8 cellular contexts compared by ENCODE assay signal in genomic region chr17:28842282-28843012, GRCh38. TPM values are rescaled to one million over a fixed set of nuclear protein-coding genes. Genes with fewer than 3 reads are reported as not detected.
A peak's percentile ranks its signal among the peaks of the same experiment; 100 is the strongest.
DNase-seq lines count a peak whose midpoint lies in the region; ATAC-seq and TF ChIP-seq lines count a peak whose summit lies in the region.

Gene FAM222B, minus strand, starts transcription at chr17:28842790. Its CDS starts 76,123 bp downstream, at chr17:28766667.

- H3K27ac Mint-ChIP-seq in natural killer cell treated with Interleukin-12 subunit alpha and Interleukin-12 subunit beta and Interleukin-15 and Interleukin-18, amount 100 ng/mL, for 72 hours: peak within 1 kb of the TSS; percentile 93 to 98

- TF ChIP-seq CTCF in LNCaP clone FGC (IDR thresholded peaks at IDR 0.05; ENCODE audit: control insufficient read depth, extremely low read depth, insufficient read depth) (no peak), fibroblast of the aortic adventitia (IDR thresholded peaks at IDR 0.05; ENCODE audit: insufficient read depth, low read length) (no peak)

- no peaks in the 10 kb centered on the region for H3K9me3 Mint-ChIP-seq in natural killer cell treated with Interleukin-12 subunit alpha and Interleukin-12 subunit beta and Interleukin-15 and Interleukin-18, amount 100 ng/mL, for 72 hours

- H3K4me3 ChIP-seq in LNCaP clone FGC (ENCODE audit: low read depth, low read length) (peak within 1 kb of the TSS; percentile 73), fibroblast of the aortic adventitia (ENCODE audit: low read depth, low read length) (peak within 1 kb of the TSS; percentile 95)

- peak within 1 kb of the TSS; percentile 100 for H3K4me3 Mint-ChIP-seq in natural killer cell treated with Interleukin-12 subunit alpha and Interleukin-12 subunit beta and Interleukin-15 and Interleukin-18, amount 100 ng/mL, for 72 hours

- peaks cover 10% of the 10 kb centered on the region in 2 donors for H3K4me1 Mint-ChIP-seq in natural killer cell treated with Interleukin-12 subunit alpha and Interleukin-12 subunit beta and Interleukin-15 and Interleukin-18, amount 100 ng/mL, for 72 hours (ENCODE audit: low read depth in 2 of 2)

- ATAC-seq in GM21786 (IDR thresholded peaks at IDR 0.05; ENCODE audit: unreplicated experiment): peak; percentile 78
- ATAC-seq in natural killer cell treated with Interleukin-12 subunit alpha and Interleukin-12 subunit beta and Interleukin-15 and Interleukin-18, amount 100 ng/mL, for 72 hours: peak; percentile 99

- DNase-seq in DMS153 (lab: John Stamatoyannopoulos, UW) (peak; percentile 64), LNCaP clone FGC (ENCODE audit: low read depth) (no peak), SHP77 (lab: John Stamatoyannopoulos, UW) (peak; percentile 78 to 90), fibroblast of the aortic adventitia (ENCODE audit: low read depth) (peak; percentile 78)
- DNase-seq in activated T-helper 9 cell treated with anti-CD3 and anti-CD28 coated beads, Interleukin-2, amount 50 U/mL, for 16 hours (ENCODE audit: low read depth): peak; percentile 82
- peak; percentile 95 for DNase-seq in natural killer cell treated with Interleukin-12 subunit alpha and Interleukin-12 subunit beta and Interleukin-15 and Interleukin-18, amount 100 ng/mL, for 72 hours (ENCODE audit: low spot score)
- DNase-seq in stimulated activated naive CD4-positive, alpha-beta T cell treated with Interleukin-2 at 50 U/mL for 16 hours (lab: John Stamatoyannopoulos, UW): peak; percentile 87

- no peaks in the 10 kb centered on the region for H3K27me3 Mint-ChIP-seq in natural killer cell treated with Interleukin-12 subunit alpha and Interleukin-12 subunit beta and Interleukin-15 and Interleukin-18, amount 100 ng/mL, for 72 hours

- peaks cover 7% of the 10 kb centered on the region for H3K36me3 Mint-ChIP-seq in natural killer cell treated with Interleukin-12 subunit alpha and Interleukin-12 subunit beta and Interleukin-15 and Interleukin-18, amount 100 ng/mL, for 72 hours

RNA-seq across cellular contexts. Expression of gene FAM222B, which starts in this region (rescaled TPM):
- 1.6 and 7.0 TPM in 2 replicates for total RNA-seq in fibroblast of the aortic adventitia (ENCODE audit: low replicate concordance)
- total RNA-seq in natural killer cell treated with Interleukin-12 subunit alpha and Interleukin-12 subunit beta and Interleukin-15 and Interleukin-18, amount 100 ng/mL, for 72 hours: 10 to 100 TPM; 21.7 to 23.5 TPM
